ENCODE assay signal across 8 cellular contexts in genomic region chr12:131608740-131609665, GRCh38.
A peak's percentile ranks its signal among the peaks of the same experiment; 100 is the strongest.
DNase-seq lines count a peak whose midpoint lies in the region; ATAC-seq, FAIRE-seq and TF ChIP-seq lines count a peak whose summit lies in the region.

No MANE protein-coding gene starts in this region.

- H3K4me2 ChIP-seq in PC-9: no peak overlapping the region
- H3K4me2 ChIP-seq in trophoblast cell (ENCODE audit: low read length): no peak overlapping the region

- H3K9me2 ChIP-seq in PC-9 (ENCODE audit: insufficient read depth): no peaks in the 10 kb centered on the region

- no peak overlapping the region for H3K4me3 ChIP-seq in AG04449 (ENCODE audit: low read depth, low read length)
- no peak overlapping the region for H3K4me3 ChIP-seq in PC-9
- no peak overlapping the region for H3K4me3 ChIP-seq in trophoblast cell (ENCODE audit: low read depth, low read length)

- H3K27me3 ChIP-seq in PC-9 (ENCODE audit: insufficient read depth, low read depth): peaks cover 100% of the 10 kb centered on the region
- H3K27me3 ChIP-seq in trophoblast cell (ENCODE audit: insufficient read depth, low read length): no peaks in the 10 kb centered on the region

- H3K23ac ChIP-seq in trophoblast cell (ENCODE audit: low read length): no peak overlapping the region

- no peak overlapping the region for H3K4ac ChIP-seq in trophoblast cell (ENCODE audit: low read depth, low read length)

- H3K79me1 ChIP-seq in trophoblast cell (ENCODE audit: low read length): no peaks in the 10 kb centered on the region

- H3K36me3 ChIP-seq in PC-9 (ENCODE audit: low read depth) (no peaks in the 10 kb centered on the region), trophoblast cell (ENCODE audit: control insufficient read depth in 1 of 2, insufficient read depth in 2 of 2, low read length in 2 of 2) (no peaks in the 10 kb centered on the region)

- no peaks in the 10 kb centered on the region for H3K4me1 ChIP-seq in PC-9 (replicated peaks; ENCODE audit: insufficient read depth)
- H3K4me1 ChIP-seq in trophoblast cell (ENCODE audit: control insufficient read depth in 1 of 2, insufficient read depth in 2 of 2, low read length in 2 of 2): no peaks in the 10 kb centered on the region

- no peak overlapping the region for H3K18ac ChIP-seq in trophoblast cell (ENCODE audit: low read length)

- no peaks in the 10 kb centered on the region for H3F3A ChIP-seq in PC-9 (ENCODE audit: insufficient read depth, low read depth)

- H3K14ac ChIP-seq in trophoblast cell (ENCODE audit: low read length): no peak overlapping the region

- CTCF ChIA-PET in AG04449 (lab: Yijun Ruan, JAX) (interaction anchor here (3.0 kb wide), 1 partner anchor 221 kb away, joined by 9 read pairs; no protein-coding TSS in a partner anchor), PC-9 (lab: Charles Lee) (no interaction called here)

- H3K27ac ChIP-seq in PC-9 (no peak overlapping the region), trophoblast cell (ENCODE audit: low read depth, low read length) (no peak overlapping the region)

- H4K20me1 ChIP-seq in PC-9 (ENCODE audit: insufficient read depth): no peaks in the 10 kb centered on the region

- H4K12ac ChIP-seq in trophoblast cell (ENCODE audit: low read depth, low read length): no peak overlapping the region

- no peak overlapping the region for H2BK12ac ChIP-seq in trophoblast cell (ENCODE audit: low read length)

- POLR2A ChIA-PET in AG04449 (lab: Yijun Ruan, JAX): no interaction called here
- POLR2A ChIA-PET in PC-9 (lab: Charles Lee; ENCODE audit: unreplicated experiment): no interaction called here

- no peak for ATAC-seq in GM18517 (IDR thresholded peaks at IDR 0.05; ENCODE audit: unreplicated experiment)

- no peak overlapping the region for H2AFZ ChIP-seq in PC-9
- no peak overlapping the region for H2AFZ ChIP-seq in trophoblast cell (ENCODE audit: insufficient read depth, low read length, poor library complexity)

- H3K9me3 ChIP-seq in PC-9 (ENCODE audit: insufficient read depth, low read depth): no peaks in the 10 kb centered on the region
- no peaks in the 10 kb centered on the region for H3K9me3 ChIP-seq in trophoblast cell (ENCODE audit: insufficient read depth, low read depth, low read length)

- H4K91ac ChIP-seq in trophoblast cell (ENCODE audit: low read depth, low read length): no peak overlapping the region

- no peak for FAIRE-seq in urothelium cell line (lab: Jason Lieb, UNC)

- no CpG with 5 or more reads among the region's 26 CpGs for WGBS in trophoblast cell (ENCODE audit: extremely low coverage, insufficient coverage, insufficient read length)

- intact Hi-C loops in PC-9 (cut with micrococcal nuclease; ENCODE audit: unreplicated experiment): loop anchor here (10.0 kb wide), 1 partner anchor 216 kb away; the partner anchor contains the start of gene MMP17

- no TSS peak for BruUV-seq in PC-9 (replicated peaks; lab: Mats Ljungman, UMichigan)

- H2BK5ac ChIP-seq in trophoblast cell (ENCODE audit: low read depth, low read length, poor library complexity): no peak overlapping the region

- no peaks in the 10 kb centered on the region for H3K79me2 ChIP-seq in PC-9 (ENCODE audit: low read depth)
- H3K79me2 ChIP-seq in trophoblast cell (ENCODE audit: control insufficient read depth, insufficient read depth, low read length, poor library complexity): no peaks in the 10 kb centered on the region

- TF ChIP-seq CTCF in AG04449 (IDR thresholded peaks at IDR 0.05; ENCODE audit: insufficient read depth, low read length, missing control alignments) (peak; percentile 87), GM12872 (IDR thresholded peaks at IDR 0.05; ENCODE audit: insufficient read depth, low read depth, low read length) (peak; percentile 77), PC-9 (conservative IDR thresholded peaks at IDR 0.05) (peak; percentile 79)

- no peak overlapping the region for H2AK5ac ChIP-seq in trophoblast cell (ENCODE audit: low read length)

- H3K9ac ChIP-seq in trophoblast cell (ENCODE audit: low read length): no peak overlapping the region

- no peak overlapping the region for H4K8ac ChIP-seq in trophoblast cell (ENCODE audit: low read depth, low read length)

- DNase-seq in AG04449 (ENCODE audit: low read depth, low spot score) (no peak), PC-9 (peak in 1 of 2 experiments; percentile 30), globus pallidus (ENCODE audit: low spot score) (peak; percentile 85), trophoblast cell (peak; percentile 17 to 62), urothelium cell line (ENCODE audit: low spot score) (peak; percentile 63)
- peak; percentile 57 for DNase-seq in activated naive CD4-positive, alpha-beta T cell treated with Interleukin-2 at 50 U/mL for 16 hours

- H2BK120ac ChIP-seq in trophoblast cell (ENCODE audit: insufficient read depth, low read length, poor library complexity): no peak overlapping the region
